26 cellular contexts compared by ENCODE assay signal in genomic region chr13:111449041-111449440, GRCh38.
"Had no signal": no experiment of that assay in that cellular context is flagged by ENCODE, and none has a peak within 500 bp of the region (broad histone marks: within the 10 kb centered on the region; RNA-seq: fewer than 3 reads in every experiment).

No MANE protein-coding gene starts in this region.

- H3K4me1 Mint-ChIP-seq: endodermal cell, T-helper 17 cell had no signal

- H3K4me3 Mint-ChIP-seq: activated naive CD4-positive, alpha-beta T cell treated with anti-CD3 and anti-CD28 coated beads for 36 hours; activated naive CD8-positive, alpha-beta T cell treated with anti-CD3 and anti-CD28 coated beads, Interleukin-2, amount 10 ng/mL, durations not matched to agents 7 days and 5 days; activated T-cell treated with anti-CD3 and anti-CD28 coated beads, Interleukin-2, amount 50 U/mL, for 72 hours; endodermal cell; naive thymus-derived CD4-positive, alpha-beta T cell; neural crest cell; stimulated activated naive CD8-positive, alpha-beta T cell treated with anti-CD3 and anti-CD28 coated beads, Interleukin-15, Interleukin-2, amounts not matched to agents 100 ng/mL and 50 ng/mL, for 24 hours; T-helper 17 cell; type B pancreatic cell had no signal

- H3K9me3 ChIP-seq: prostate gland, vagina had no signal

- H3K4me3 ChIP-seq: coronary artery, esophagus squamous epithelium, gastrocnemius medialis, heart left ventricle, prostate gland, right atrium auricular region, vagina had no signal

- DNase-seq: activated CD4-positive, alpha-beta T cell treated with anti-CD3 and anti-CD28 coated beads for 4 hours; activated CD4-positive, alpha-beta T cell treated with anti-CD3 and anti-CD28 coated beads, Interleukin-2, amount 50 U/mL, for 48 hours; activated CD4-positive, CD25-positive, alpha-beta regulatory T cell; activated effector memory CD4-positive, alpha-beta T cell treated with Interleukin-2 at 50 U/mL for 16 hours; activated naive CD4-positive, alpha-beta T cell treated with anti-CD3 and anti-CD28 coated beads for 36 hours; activated naive CD8-positive, alpha-beta T cell treated with anti-CD3 and anti-CD28 coated beads, Interleukin-2, amount 10 ng/mL, durations not matched to agents 7 days and 5 days; activated T-cell treated with anti-CD3 and anti-CD28 coated beads, Interleukin-2, amount 50 U/mL, for 72 hours; amniotic stem cell; cerebellar nuclear complex; endodermal cell; esophagus squamous epithelium; gastrocnemius medialis; heart left ventricle; left colon; mesendoderm; naive thymus-derived CD4-positive, alpha-beta T cell; stimulated activated CD4-positive, alpha-beta T cell treated with anti-CD3 and anti-CD28 coated beads, Interleukin-12 subunit alpha, Interleukin-12 subunit beta, amount 100 ng/mL, for 4 hours; stimulated activated CD4-positive, alpha-beta T cell treated with anti-CD3 and anti-CD28 coated beads, Interleukin-4, amount 100 ng/mL, for 4 hours; T-helper 17 cell had no signal

- H3K36me3 ChIP-seq: esophagus squamous epithelium, gastrocnemius medialis, heart left ventricle, prostate gland, right atrium auricular region, vagina had no signal

- H3K27me3 ChIP-seq: right atrium auricular region, vagina had no signal

- H3K4me1 ChIP-seq: esophagus squamous epithelium, gastrocnemius medialis, heart left ventricle, prostate gland, right atrium auricular region, vagina had no signal

- H3K27ac ChIP-seq: coronary artery, esophagus squamous epithelium, gastrocnemius medialis, heart left ventricle, prostate gland, right atrium auricular region, vagina had no signal

- ATAC-seq: activated T-cell treated with anti-CD3 and anti-CD28 coated beads, Interleukin-2, amount 50 U/mL, for 72 hours; gastrocnemius medialis; heart left ventricle; left colon; naive thymus-derived CD4-positive, alpha-beta T cell; T-helper 17 cell had no signal

- H3K9me3 Mint-ChIP-seq: activated naive CD8-positive, alpha-beta T cell treated with anti-CD3 and anti-CD28 coated beads, Interleukin-2, amount 10 ng/mL, durations not matched to agents 7 days and 5 days had no signal

- H3K27ac Mint-ChIP-seq: activated naive CD4-positive, alpha-beta T cell treated with anti-CD3 and anti-CD28 coated beads for 36 hours; activated naive CD8-positive, alpha-beta T cell treated with anti-CD3 and anti-CD28 coated beads, Interleukin-2, amount 10 ng/mL, durations not matched to agents 7 days and 5 days; activated T-cell treated with anti-CD3 and anti-CD28 coated beads, Interleukin-2, amount 50 U/mL, for 72 hours; endodermal cell; naive thymus-derived CD4-positive, alpha-beta T cell; stimulated activated naive CD8-positive, alpha-beta T cell treated with anti-CD3 and anti-CD28 coated beads, Interleukin-15, Interleukin-2, amounts not matched to agents 100 ng/mL and 50 ng/mL, for 24 hours; T-helper 17 cell; type B pancreatic cell had no signal

- H3K36me3 Mint-ChIP-seq: type B pancreatic cell had no signal
